18 cellular contexts compared by ENCODE assay signal in the genomic region with DNA sequence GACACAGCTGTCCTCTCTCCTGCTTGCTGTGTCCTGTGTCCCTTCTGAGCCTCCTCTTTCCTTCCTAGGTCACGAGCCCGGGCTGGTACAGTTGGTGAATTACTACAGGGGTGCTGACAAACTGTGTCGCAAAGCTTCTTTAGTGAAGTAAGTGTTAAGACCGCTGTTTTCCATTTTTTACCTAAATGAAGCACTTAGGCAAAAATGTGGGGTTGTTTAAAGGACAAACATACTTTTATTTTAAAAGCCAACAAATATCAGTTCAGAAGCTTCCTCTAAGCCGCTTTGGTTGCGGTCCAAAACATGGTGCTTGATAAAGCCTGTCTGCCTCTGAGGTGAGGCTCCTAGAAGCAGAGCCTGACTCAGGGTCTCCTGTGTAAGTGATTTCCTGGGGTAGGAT.
"Had no signal": no experiment of that assay in that cellular context is flagged by ENCODE, and none has a peak within 500 bp of the region (broad histone marks: within the 10 kb centered on the region; RNA-seq: fewer than 3 reads in every experiment).

No MANE protein-coding gene starts in this region.

- H3K4me3 Mint-ChIP-seq: dendritic cell treated with granulocyte-macrophage colony-stimulating factor and Interleukin-4, amounts not matched to agents 40 ng/mL and 50 ng/mL, for 4 days had no signal

- ATAC-seq: heart left ventricle; left colon; left ventricle myocardium superior; naive thymus-derived CD4-positive, alpha-beta T cell had no signal

- H3K36me3 ChIP-seq: ovary, right atrium auricular region, tibial artery, upper lobe of left lung, uterus had no signal

- H3K9me3 ChIP-seq: heart left ventricle, ovary, right atrium auricular region, tibial artery, upper lobe of left lung, uterus had no signal

- H3K9me3 Mint-ChIP-seq: dendritic cell treated with granulocyte-macrophage colony-stimulating factor and Interleukin-4, amounts not matched to agents 40 ng/mL and 50 ng/mL, for 4 days; neural crest cell had no signal

- H3K4me3 ChIP-seq: heart left ventricle, lung, ovary, right atrium auricular region, tibial artery, upper lobe of left lung, uterus had no signal

- H3K27me3 Mint-ChIP-seq: dendritic cell treated with granulocyte-macrophage colony-stimulating factor and Interleukin-4, amounts not matched to agents 40 ng/mL and 50 ng/mL, for 4 days; naive thymus-derived CD4-positive, alpha-beta T cell had no signal

- H3K27ac Mint-ChIP-seq: dendritic cell treated with granulocyte-macrophage colony-stimulating factor and Interleukin-4, amounts not matched to agents 40 ng/mL and 50 ng/mL, for 4 days had no signal

- DNase-seq: foreskin melanocyte; heart left ventricle; hippocampal formation; left colon; left ventricle myocardium superior; mesendoderm; naive thymus-derived CD4-positive, alpha-beta T cell; ovary; small intestine; stimulated activated CD4-positive, alpha-beta T cell treated with anti-CD3 and anti-CD28 coated beads, Interleukin-12 subunit alpha, Interleukin-12 subunit beta, amount 100 ng/mL, for 4 hours; stimulated activated naive CD4-positive, alpha-beta T cell; tibial artery; upper lobe of left lung; uterus had no signal

- H3K27ac ChIP-seq: heart left ventricle, ovary, right atrium auricular region, tibial artery, upper lobe of left lung, uterus had no signal

- H3K27me3 ChIP-seq: heart left ventricle, ovary, right atrium auricular region, tibial artery, upper lobe of left lung, uterus had no signal
